Comparison of ENCODE assay signal across 23 cellular contexts in the genomic region with DNA sequence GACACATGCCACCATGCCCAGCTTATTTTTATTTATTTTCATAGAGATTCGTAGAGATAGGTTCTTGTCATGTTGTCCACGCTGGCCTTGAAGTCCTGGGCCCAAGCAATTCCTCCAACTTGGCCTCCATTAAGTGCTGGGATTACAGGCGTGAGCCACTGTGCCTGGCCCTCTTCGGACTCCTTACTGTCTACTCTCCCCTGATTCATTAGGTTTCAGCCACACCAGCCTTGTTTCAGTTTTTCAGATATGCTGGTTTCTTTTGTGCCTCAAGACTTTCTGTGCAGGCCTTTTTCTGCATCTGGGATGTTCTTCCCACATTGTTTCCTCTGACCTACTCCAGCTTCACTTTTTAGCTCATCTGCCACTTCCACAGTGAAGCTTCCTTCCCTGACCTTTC.
"Had no signal": no experiment of that assay in that cellular context is flagged by ENCODE, and none has a peak within 500 bp of the region (broad histone marks: within the 10 kb centered on the region; RNA-seq: fewer than 3 reads in every experiment).

No MANE protein-coding gene starts in this region.

- ATAC-seq: effector memory CD8-positive, alpha-beta T cell; esophagus mucosa; foreskin keratinocyte; gastrocnemius medialis; gastroesophageal sphincter; heart left ventricle; heart right ventricle had no signal

- H3K4me1 ChIP-seq: colonic mucosa, esophagus muscularis mucosa, esophagus squamous epithelium, foreskin keratinocyte, gastrocnemius medialis, gastroesophageal sphincter, heart left ventricle, heart right ventricle had no signal

- H3K4me3 Mint-ChIP-seq: dendritic cell treated with granulocyte-macrophage colony-stimulating factor and Interleukin-4, amounts not matched to agents 40 ng/mL and 50 ng/mL, for 4 days; effector memory CD8-positive, alpha-beta T cell had no signal

- H3K9me3 Mint-ChIP-seq: dendritic cell treated with granulocyte-macrophage colony-stimulating factor and Interleukin-4, amounts not matched to agents 40 ng/mL and 50 ng/mL, for 4 days; effector memory CD8-positive, alpha-beta T cell had no signal

- H3K36me3 ChIP-seq: colonic mucosa, esophagus muscularis mucosa, esophagus squamous epithelium, gastrocnemius medialis, gastroesophageal sphincter, heart left ventricle, heart right ventricle had no signal

- H3K27ac ChIP-seq: colonic mucosa, dorsolateral prefrontal cortex, epithelial cell of prostate, esophagus muscularis mucosa, esophagus squamous epithelium, foreskin keratinocyte, gastrocnemius medialis, gastroesophageal sphincter, heart left ventricle, heart right ventricle had no signal

- H3K4me3 ChIP-seq: colonic mucosa, dorsolateral prefrontal cortex, esophagus muscularis mucosa, esophagus squamous epithelium, gastrocnemius medialis, gastroesophageal sphincter, heart left ventricle, heart right ventricle had no signal

- H3K9me3 ChIP-seq: colonic mucosa, esophagus squamous epithelium, gastrocnemius medialis, gastroesophageal sphincter, heart left ventricle had no signal

- DNase-seq: colonic mucosa; cortex of kidney; dermis blood vessel endothelial cell; dorsolateral prefrontal cortex; effector CD4-positive, alpha-beta T cell; effector CD8-positive, alpha-beta T cell; effector memory CD4-positive, alpha-beta T cell; effector memory CD8-positive, alpha-beta T cell; erythroblast; esophagus squamous epithelium; foreskin fibroblast; foreskin keratinocyte; foreskin melanocyte; gastrocnemius medialis; glutamatergic neuron; head of caudate nucleus; heart left ventricle; heart right ventricle had no signal

- H3K27me3 ChIP-seq: colonic mucosa, dorsolateral prefrontal cortex, esophagus muscularis mucosa, esophagus squamous epithelium, gastrocnemius medialis, gastroesophageal sphincter had no signal

- H3K27ac Mint-ChIP-seq: dendritic cell treated with granulocyte-macrophage colony-stimulating factor and Interleukin-4, amounts not matched to agents 40 ng/mL and 50 ng/mL, for 4 days; effector memory CD8-positive, alpha-beta T cell had no signal

- H3K27me3 Mint-ChIP-seq: dendritic cell treated with granulocyte-macrophage colony-stimulating factor and Interleukin-4, amounts not matched to agents 40 ng/mL and 50 ng/mL, for 4 days had no signal
